In the genomic region with DNA sequence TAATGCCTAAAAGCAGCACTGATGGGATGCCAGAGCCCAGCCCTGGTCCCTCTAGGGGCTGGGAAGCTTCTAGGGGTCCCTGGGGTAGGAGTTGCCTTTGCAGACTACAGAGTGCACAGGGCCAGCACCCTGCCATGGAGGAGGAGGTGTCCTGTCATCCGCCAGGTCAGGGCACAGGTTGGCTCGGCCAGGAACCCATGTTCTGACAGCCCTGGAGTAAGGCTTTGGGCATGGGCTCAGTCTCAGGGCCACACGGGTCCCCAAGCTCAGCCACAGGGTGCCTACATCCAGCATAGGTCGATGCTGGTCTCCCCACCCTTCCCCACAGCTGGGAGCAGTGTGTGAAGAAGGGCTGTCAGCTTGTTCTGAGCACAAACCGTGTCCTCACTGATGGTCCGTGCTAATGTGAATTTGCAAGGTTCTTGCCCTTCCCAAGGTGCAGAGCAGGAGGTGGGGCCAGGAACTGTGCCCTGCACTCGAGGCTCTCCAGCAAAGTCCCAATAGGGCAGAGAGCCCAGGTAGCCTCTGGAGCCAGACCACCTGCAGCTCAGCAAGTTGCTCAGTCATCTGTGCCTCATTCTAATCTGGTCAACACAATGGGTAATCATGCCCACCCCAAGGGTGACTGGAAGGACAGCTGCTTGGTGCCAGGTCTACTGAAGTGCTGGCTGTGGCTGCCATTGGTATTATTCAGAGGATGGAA, we compare ENCODE assay signal across 30 cellular contexts.
A peak's percentile ranks its signal among the peaks of the same experiment; 100 is the strongest.
DNase-seq lines count a peak whose midpoint lies in the region; ATAC-seq, FAIRE-seq and TF ChIP-seq lines count a peak whose summit lies in the region.
"Had no signal": no experiment of that assay in that cellular context is flagged by ENCODE, and none has a peak within 500 bp of the region (broad histone marks: within the 10 kb centered on the region; RNA-seq: fewer than 3 reads in every experiment).

No MANE protein-coding gene starts in this region.

- H3K27ac ChIP-seq in right lobe of liver = no peak overlapping the region
- no peak overlapping the region for H3K27ac ChIP-seq in HepG2 (ENCODE audit: extremely low read length, insufficient read depth, low read length)
- H3K27ac ChIP-seq in cingulate gyrus (ENCODE audit: low read depth, low read length) = peak overlapping the region; percentile 10
- no peak overlapping the region for H3K27ac ChIP-seq in neural cell (ENCODE audit: low read length)
- H3K27ac ChIP-seq in esophagus squamous epithelium = no peak overlapping the region
- H3K27ac ChIP-seq: hepatocyte, KMS-11, pancreas had no signal

- no peak for FAIRE-seq in HepG2 (lab: Jason Lieb, UNC)
- FAIRE-seq: endometrium, frontal cortex, HTR-8/SVneo, pancreas had no signal

- no peak overlapping the region for H3K4me3 ChIP-seq in right lobe of liver
- H3K4me3 ChIP-seq in HepG2 (replicated peaks in 1 of 3; ENCODE audit: insufficient read depth in 1 of 3, low read depth in 2 of 3, low read length in 3 of 3) = no peak overlapping the region
- no peak overlapping the region for H3K4me3 ChIP-seq in neural cell (ENCODE audit: low read length)
- H3K4me3 ChIP-seq in esophagus squamous epithelium = no peak overlapping the region
- H3K4me3 ChIP-seq: HAP-1, hepatocyte, pancreas had no signal

- peak; percentile 7 to 40 (median 23) for DNase-seq in right lobe of liver
- no peak for DNase-seq in HepG2 (ENCODE audit: low spot score)
- no peak for DNase-seq in esophagus squamous epithelium (lab: John Stamatoyannopoulos, UW)
- DNase-seq in stimulated activated naive CD4-positive, alpha-beta T cell treated with Interleukin-2 at 50 U/mL for 16 hours (lab: John Stamatoyannopoulos, UW) = no peak
- DNase-seq: activated CD4-positive, alpha-beta T cell treated with anti-CD3 and anti-CD28 coated beads for 36 hours; activated CD8-positive, alpha-beta T cell treated with anti-CD3 and anti-CD28 coated beads, Interleukin-2, amount 10 ng/mL, durations not matched to agents 7 days and 5 days; activated naive CD4-positive, alpha-beta T cell treated with Interleukin-2 at 50 U/mL for 16 hours; amygdala; DMS79; GDM1; MM.1S; NCI-H1417; NCI-H2081 treated with DMSO at 0.1 percent for 48 hours; NCI-H446; NCI-H82; stimulated activated CD4-positive, alpha-beta T cell treated with anti-CD3 and anti-CD28 coated beads, Interleukin-4, amount 100 ng/mL, for 4 hours; T-helper 17 cell had no signal

- H3K9ac ChIP-seq in HepG2 (ENCODE audit: insufficient read depth, low read depth, low read length) (no peak overlapping the region), neural cell (ENCODE audit: low read length) (no peak overlapping the region)
- H3K9ac ChIP-seq: KMS-11 had no signal

- no peaks in the 10 kb centered on the region for H3K9me2 ChIP-seq in neural cell (ENCODE audit: insufficient read depth, low read length)

- CTCF ChIA-PET in HepG2 (lab: Yijun Ruan, JAX; ENCODE audit: low intra/inter-chr PET ratio, low total read pairs) = no interaction called here

- H3K36me3 ChIP-seq in right lobe of liver (no peaks in the 10 kb centered on the region), HepG2 (replicated peaks in 1 of 2; ENCODE audit: control insufficient read depth in 1 of 2, insufficient read depth in 2 of 2, low read length in 2 of 2) (no peaks in the 10 kb centered on the region), neural cell (ENCODE audit: insufficient read depth, low read length) (no peaks in the 10 kb centered on the region), esophagus squamous epithelium (no peaks in the 10 kb centered on the region)
- H3K36me3 ChIP-seq: HAP-1, pancreas had no signal

- in situ Hi-C loops in HepG2 (cut with HindIII; ENCODE audit: extremely low pct_ligation_motif_present, low pct_unique_long_range_greater_than_20kb) = loop anchor here (10.0 kb wide), 1 partner anchor 58 kb away; no protein-coding TSS in a partner anchor

- no peaks in the 10 kb centered on the region for H3K27me3 ChIP-seq in right lobe of liver
- peaks cover 5 to 28% of the 10 kb centered on the region in 2 experiments for H3K27me3 ChIP-seq in HepG2 (ENCODE audit: control insufficient read depth in 1 of 2, insufficient read depth in 2 of 2, low read length in 2 of 2)
- no peaks in the 10 kb centered on the region for H3K27me3 ChIP-seq in neural cell (ENCODE audit: insufficient read depth, low read depth, low read length)
- no peaks in the 10 kb centered on the region for H3K27me3 ChIP-seq in esophagus squamous epithelium
- H3K27me3 ChIP-seq: hepatocyte, pancreas had no signal

- no peak for TF ChIP-seq POLR2A in right lobe of liver (IDR thresholded peaks at IDR 0.05)
- TF ChIP-seq POLR2A in HepG2 (IDR thresholded peaks at IDR 0.05; ENCODE audit: insufficient read depth in 1 of 2, low read depth in 2 of 2, low read length in 2 of 2) = no peak
- TF ChIP-seq POLR2A in esophagus squamous epithelium (IDR thresholded peaks at IDR 0.05) = no peak

- H3K4me1 ChIP-seq in right lobe of liver (peaks cover 0 to 24% (median 0%) of the 10 kb centered on the region in 4 donors), HepG2 (ENCODE audit: insufficient read depth, low read length) (peaks cover 20% of the 10 kb centered on the region), esophagus squamous epithelium (peaks cover 0 to 30% (median 4%) of the 10 kb centered on the region in 3 donors)
- H3K4me1 ChIP-seq: pancreas had no signal

- H3F3A ChIP-seq in neural cell (ENCODE audit: insufficient read depth, low read length, poor library complexity, severe bottlenecking) = no peaks in the 10 kb centered on the region

- H3K9me3 ChIP-seq in right lobe of liver = no peaks in the 10 kb centered on the region
- H3K9me3 ChIP-seq in HepG2 (ENCODE audit: low read length) = no peaks in the 10 kb centered on the region
- H3K9me3 ChIP-seq in neural cell (ENCODE audit: low read length) = no peaks in the 10 kb centered on the region
- no peaks in the 10 kb centered on the region for H3K9me3 ChIP-seq in esophagus squamous epithelium
- H3K9me3 ChIP-seq: HAP-1, pancreas had no signal

- no CpG with 5 or more reads among the region's 7 CpGs for WGBS in right lobe of liver (ENCODE audit: insufficient coverage, low coverage, low lambda C conversion rate, missing lambda C conversion rate)
- WGBS in HepG2 (ENCODE audit: low lambda C conversion rate) = 15% methylated on average over 7 of the region's 7 CpGs
- WGBS in esophagus squamous epithelium, 2 donors = 67 to 80% methylated on average over 1 to 2 of the region's 7 CpGs

- no peak for ATAC-seq in right lobe of liver
- ATAC-seq in HepG2 = no peak
- ATAC-seq in HG02571 (IDR thresholded peaks at IDR 0.05; ENCODE audit: unreplicated experiment) = no peak
- ATAC-seq: activated CD4-positive, alpha-beta T cell treated with anti-CD3 and anti-CD28 coated beads for 36 hours; activated CD8-positive, alpha-beta T cell treated with anti-CD3 and anti-CD28 coated beads, Interleukin-2, amount 10 ng/mL, durations not matched to agents 7 days and 5 days; naive thymus-derived CD8-positive, alpha-beta T cell; pancreas; SK-N-SH treated with all-trans-retinoic acid at 6 μM for 48 hours; stimulated activated memory B cell treated with anti-CD40 and anti-IgM and Interleukin-4, amounts not matched to agents 10 μg/mL and 1 μg/mL and 100 μg/mL, for 72 hours; T-helper 17 cell had no signal

- no peak overlapping the region for H2AFZ ChIP-seq in HepG2 (ENCODE audit: low read length)
- no peak overlapping the region for H2AFZ ChIP-seq in neural cell (ENCODE audit: low read depth, low read length)
- H2AFZ ChIP-seq: hepatocyte had no signal

- TF ChIP-seq EP300 in HepG2 (IDR thresholded peaks at IDR 0.05; ENCODE audit: low read depth in 2 of 2, low read length in 2 of 2) (no peak), HepG2 (CRISPR knock-in tag; IDR thresholded peaks at IDR 0.05; ENCODE audit: borderline replicate concordance) (no peak), neural cell (conservative IDR thresholded peaks at IDR 0.05; ENCODE audit: poor library complexity, severe bottlenecking) (no peak)

- no TSS peak for BruUV-seq in HepG2 (replicated peaks; lab: Mats Ljungman, UMichigan)

- POLR2A ChIA-PET in HepG2 (lab: Yijun Ruan, JAX) = no interaction called here

- TF ChIP-seq RAD21 in HepG2 (CRISPR knock-in tag; IDR thresholded peaks at IDR 0.05) = no peak
- TF ChIP-seq RAD21 in neural cell (conservative IDR thresholded peaks at IDR 0.05) = no peak

- H3K79me2 ChIP-seq in HepG2 (ENCODE audit: insufficient read depth, low read length) = no peaks in the 10 kb centered on the region
- no peaks in the 10 kb centered on the region for H3K79me2 ChIP-seq in neural cell (replicated peaks; ENCODE audit: insufficient read depth, low read length)
- H3K79me2 ChIP-seq: hepatocyte had no signal

- no peak overlapping the region for H3K4me2 ChIP-seq in HepG2 (ENCODE audit: low read depth, low read length)
- no peak overlapping the region for H3K4me2 ChIP-seq in neural cell (ENCODE audit: low read length)
- H3K4me2 ChIP-seq: hepatocyte, KMS-11 had no signal

- H4K20me1 ChIP-seq in HepG2 (ENCODE audit: insufficient read depth, low read length) (no peaks in the 10 kb centered on the region), neural cell (ENCODE audit: insufficient read depth) (no peaks in the 10 kb centered on the region)

- intact Hi-C loops in right lobe of liver (cut with DNase I) = no loop called here
- intact Hi-C loops in HepG2 (cut with micrococcal nuclease; ENCODE audit: unreplicated experiment) = no loop called here
- intact Hi-C loops in esophagus squamous epithelium (cut with DNase I) = no loop called here

- TF ChIP-seq CTCF in right lobe of liver (IDR thresholded peaks at IDR 0.05) = no peak
- TF ChIP-seq CTCF in HepG2 (CRISPR knock-in tag; IDR thresholded peaks at IDR 0.05) = no peak
- no peak for TF ChIP-seq CTCF in neural cell (IDR thresholded peaks at IDR 0.05; ENCODE audit: poor library complexity, severe bottlenecking)
- TF ChIP-seq CTCF in esophagus squamous epithelium (IDR thresholded peaks at IDR 0.05) = no peak

TF ChIP-seq in HepG2, 621 proteins besides CTCF, POLR2A, EP300 and RAD21:
- no peak for TF ChIP-seq ZNF17 (CRISPR knock-in tag; IDR thresholded peaks at IDR 0.05)

Comparison
In these comparisons a context has a peak if more than half of its experiments do, and no peak if none do; other contexts are left out.
1. DNase-seq: peak in right lobe of liver (3 of 3); none in HepG2 (single experiment), esophagus squamous epithelium (single experiment) and stimulated activated naive CD4-positive, alpha-beta T cell treated with Interleukin-2 at 50 U/mL for 16 hours (single experiment).